ENCODE assay signal across 8 cellular contexts in genomic region chr1:248858891-248859889, GRCh38. TPM values are rescaled to one million over a fixed set of nuclear protein-coding genes. Genes with fewer than 3 reads are reported as not detected.
A peak's percentile ranks its signal among the peaks of the same experiment; 100 is the strongest.
DNase-seq lines count a peak whose midpoint lies in the region; ATAC-seq and TF ChIP-seq lines count a peak whose summit lies in the region.

A gene with protein sequence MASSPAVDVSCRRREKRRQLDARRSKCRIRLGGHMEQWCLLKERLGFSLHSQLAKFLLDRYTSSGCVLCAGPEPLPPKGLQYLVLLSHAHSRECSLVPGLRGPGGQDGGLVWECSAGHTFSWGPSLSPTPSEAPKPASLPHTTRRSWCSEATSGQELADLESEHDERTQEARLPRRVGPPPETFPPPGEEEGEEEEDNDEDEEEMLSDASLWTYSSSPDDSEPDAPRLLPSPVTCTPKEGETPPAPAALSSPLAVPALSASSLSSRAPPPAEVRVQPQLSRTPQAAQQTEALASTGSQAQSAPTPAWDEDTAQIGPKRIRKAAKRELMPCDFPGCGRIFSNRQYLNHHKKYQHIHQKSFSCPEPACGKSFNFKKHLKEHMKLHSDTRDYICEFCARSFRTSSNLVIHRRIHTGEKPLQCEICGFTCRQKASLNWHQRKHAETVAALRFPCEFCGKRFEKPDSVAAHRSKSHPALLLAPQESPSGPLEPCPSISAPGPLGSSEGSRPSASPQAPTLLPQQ (minus strand): TSS chr1:248859085. CDS start chr1:248858309, 776 bp downstream.

- H3K27me3 Mint-ChIP-seq in naive thymus-derived CD8-positive, alpha-beta T cell: no peaks in the 10 kb centered on the region

- peaks cover 0 to 2% (median 0%) of the 10 kb centered on the region in 3 donors for H3K36me3 Mint-ChIP-seq in naive thymus-derived CD8-positive, alpha-beta T cell

- TF ChIP-seq CTCF in LNCAP (IDR thresholded peaks at IDR 0.05): peak; percentile 2; the same call in 1 of the 2 replicates

- H3K9me3 Mint-ChIP-seq in naive thymus-derived CD8-positive, alpha-beta T cell: no peaks in the 10 kb centered on the region

- H3K4me1 Mint-ChIP-seq in naive thymus-derived CD8-positive, alpha-beta T cell: peaks cover 44 to 64% (median 61%) of the 10 kb centered on the region in 4 donors

- POLR2A ChIA-PET in naive thymus-derived CD8-positive, alpha-beta T cell (lab: Charles Lee): interaction anchor here (0.5 to 9.2 kb wide), 10 partner anchors 10 to 48 kb away, joined by 3 to 141 read pairs (median 5); partner anchors contain the start of genes PGBD2, SH3BP5L and ZNF672

- H3K27ac Mint-ChIP-seq in naive thymus-derived CD8-positive, alpha-beta T cell: peak within 1 kb of the TSS; percentile 88 to 99 (median 96)

- DNase-seq in EH (ENCODE audit: low read depth): peak; percentile 97
- peak; percentile 95 for DNase-seq in H4 (ENCODE audit: low spot score)
- DNase-seq in RPMI8226: peak; percentile 100
- DNase-seq in activated T-helper 1 cell treated with anti-CD3 and anti-CD28 coated beads, Interleukin-2, amount 50 U/mL, for 16 hours (ENCODE audit: low read depth in 1 of 2, low spot score in 1 of 2): peak; percentile 92 to 95
- DNase-seq in fibroblast of gingiva (ENCODE audit: low read depth): peak; percentile 97
- DNase-seq in naive thymus-derived CD8-positive, alpha-beta T cell: peak; percentile 95 to 99 (median 96)
- peak; percentile 92 to 97 (median 95) for DNase-seq in stimulated activated naive CD4-positive, alpha-beta T cell (lab: John Stamatoyannopoulos, UW)

- peak; percentile 79 to 89 for ATAC-seq in naive thymus-derived CD8-positive, alpha-beta T cell

- H3K4me3 Mint-ChIP-seq in naive thymus-derived CD8-positive, alpha-beta T cell: peak within 1 kb of the TSS; percentile 78 to 97 (median 90)

RNA-seq across cellular contexts. Expression of the gene that starts here (rescaled TPM):
- total RNA-seq in H4 (2014; rRNA removed; shearing (Covaris generic)): 5.2 and 5.3 TPM in 2 replicates
- total RNA-seq in naive thymus-derived CD8-positive, alpha-beta T cell: 10 to 100 TPM; 68.9 to 69.6 TPM
- polyA plus RNA-seq in naive thymus-derived CD8-positive, alpha-beta T cell: 1 to 10 TPM; 5.2 to 9.3 (median 5.9) TPM

Comparison
In these comparisons a context has a peak if more than half of its experiments do, and no peak if none do; other contexts are left out.
1. Peak in every context shown above with its lines: DNase-seq and ATAC-seq.
2. RNA of the gene that starts here (total RNA-seq): 68.9 to 69.6 TPM in naive thymus-derived CD8-positive, alpha-beta T cell; 5.2 to 5.3 TPM in H4; every median in the first group is over 10 times any median in the second.